In the genomic region with DNA sequence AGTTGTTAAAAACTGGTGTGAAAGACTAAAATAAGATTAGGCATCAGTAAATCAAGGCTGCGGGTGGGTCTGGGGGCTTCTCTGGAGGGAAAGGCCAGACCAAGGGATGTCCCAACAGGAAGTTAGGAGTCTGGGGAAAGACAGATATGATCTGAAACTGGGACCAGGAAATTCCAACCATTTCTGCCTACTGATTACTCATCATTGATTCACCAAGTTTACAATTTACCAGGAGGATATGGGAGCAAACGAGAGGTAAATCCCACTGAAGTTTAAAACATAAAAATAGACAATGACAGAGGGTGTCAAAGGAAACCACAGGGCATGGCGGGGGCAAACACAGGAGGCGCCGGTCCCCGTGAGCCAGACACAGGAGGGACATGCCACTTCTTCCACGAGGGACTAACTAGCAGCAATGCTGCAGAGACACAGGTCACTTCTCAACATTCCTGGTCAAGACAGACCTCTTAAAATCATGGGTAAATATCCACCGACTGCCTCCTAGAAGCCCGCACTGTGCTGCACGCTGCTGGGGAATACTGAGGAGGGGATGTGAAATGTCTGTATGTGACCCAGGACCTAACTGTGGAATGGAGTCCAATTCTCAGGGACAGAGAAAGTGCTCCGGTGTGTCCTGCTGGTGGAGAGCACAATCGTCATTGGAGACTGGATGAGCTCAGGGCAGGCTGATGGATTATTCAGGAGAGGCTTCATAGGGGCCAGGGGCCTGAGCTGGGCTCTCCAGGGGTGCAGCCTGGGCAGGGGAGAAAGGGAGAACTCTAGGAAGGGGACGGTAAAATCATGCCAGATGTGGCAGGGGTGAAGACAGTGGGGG, we compare ENCODE assay signal across 9 cellular contexts.
DNase-seq lines count a peak whose midpoint lies in the region; ATAC-seq and TF ChIP-seq lines count a peak whose summit lies in the region.
"Had no signal": no experiment of that assay in that cellular context is flagged by ENCODE, and none has a peak within 500 bp of the region (broad histone marks: within the 10 kb centered on the region; RNA-seq: fewer than 3 reads in every experiment).

No MANE protein-coding gene starts in this region.

- CTCF ChIA-PET in AG04449 (lab: Yijun Ruan, JAX) = interaction anchor here (0.6 to 4.3 kb wide), 10 partner anchors 8 to 153 kb away, joined by 3 to 34 read pairs (median 4); no protein-coding TSS in a partner anchor

- in situ Hi-C loops in brain microvascular endothelial cell (cut with HindIII; ENCODE audit: low pct_ligation_motif_present, low sequenced_read_pairs) (no loop called here), GM13977 (cut with MboI; ENCODE audit: low pct_unique_long_range_greater_than_20kb, low sequenced_read_pairs, unreplicated experiment) (no loop called here)

- no peak overlapping the region for H3K4me3 Mint-ChIP-seq in memory B cell

- H3K4me1 Mint-ChIP-seq in memory B cell = peaks cover 5% of the 10 kb centered on the region

- H3K27ac Mint-ChIP-seq in memory B cell = peak overlapping the region; percentile 75

- no peak for ATAC-seq in memory B cell (ENCODE audit: low read depth)
- no peak for ATAC-seq in HG02678 (IDR thresholded peaks at IDR 0.05; ENCODE audit: unreplicated experiment)
- no peak for ATAC-seq in HG03439 (IDR thresholded peaks at IDR 0.05; ENCODE audit: unreplicated experiment)
- ATAC-seq in HG02885 (IDR thresholded peaks at IDR 0.05; ENCODE audit: poor library complexity, unreplicated experiment) = no peak

- POLR2A ChIA-PET in AG04449 (lab: Yijun Ruan, JAX) = interaction anchor here (0.7 to 1.2 kb wide), 2 partner anchors 26 to 73 kb away, joined by 3 to 4 read pairs; no protein-coding TSS in a partner anchor

- no peaks in the 10 kb centered on the region for H3K27me3 Mint-ChIP-seq in memory B cell

- H3K27ac ChIP-seq in brain microvascular endothelial cell = peak overlapping the region; percentile 84

- no peaks in the 10 kb centered on the region for H3K27me3 ChIP-seq in brain microvascular endothelial cell (replicated peaks)

- H3K36me3 ChIP-seq in brain microvascular endothelial cell (replicated peaks) = peaks cover 78% of the 10 kb centered on the region

- DNase-seq in AG04449 (ENCODE audit: low read depth, low spot score) (peak; percentile 63), HT1080 (ENCODE audit: low read depth) (peak; percentile 95), brain microvascular endothelial cell (peak; percentile 67), memory B cell (ENCODE audit: low spot score in 2 of 2) (no peak), GM13977 (ENCODE audit: low spot score) (no peak)
- DNase-seq: Kasumi-1 had no signal

- no peak for TF ChIP-seq CTCF in AG04449 (IDR thresholded peaks at IDR 0.05; ENCODE audit: insufficient read depth, low read length, missing control alignments)
- TF ChIP-seq CTCF in brain microvascular endothelial cell (IDR thresholded peaks at IDR 0.05; ENCODE audit: low read depth, low read length, missing control alignments) = no peak
- TF ChIP-seq CTCF in GM13977 (IDR thresholded peaks at IDR 0.05; ENCODE audit: extremely low read depth, insufficient read depth, missing control alignments) = no peak

- H3K4me3 ChIP-seq in AG04449 (ENCODE audit: low read depth, low read length) = peak overlapping the region; percentile 6
- H3K4me3 ChIP-seq in brain microvascular endothelial cell (ENCODE audit: low read depth, low read length) = peak overlapping the region; percentile 0

- no peaks in the 10 kb centered on the region for H3K9me3 Mint-ChIP-seq in memory B cell

- peaks cover 23% of the 10 kb centered on the region for H3K36me3 Mint-ChIP-seq in memory B cell

Comparison
In these comparisons a context has a peak if more than half of its experiments do, and no peak if none do; other contexts are left out.
1. DNase-seq: peak in AG04449 (single experiment), HT1080 (single experiment) and brain microvascular endothelial cell (single experiment); none in memory B cell (0 of 2) and GM13977 (single experiment).